ENCODE assay signal across 17 cellular contexts in genomic region chr3:40299130-40299720, GRCh38. TPM values are rescaled to one million over a fixed set of nuclear protein-coding genes. Genes with fewer than 3 reads are reported as not detected.
DNase-seq lines count a peak whose midpoint lies in the region; ATAC-seq, FAIRE-seq and TF ChIP-seq lines count a peak whose summit lies in the region.
"Had no signal": no experiment of that assay in that cellular context is flagged by ENCODE, and none has a peak within 500 bp of the region (broad histone marks: within the 10 kb centered on the region; RNA-seq: fewer than 3 reads in every experiment).

No MANE protein-coding gene starts in this region.

- peak overlapping the region; percentile 2 for H3K27ac Mint-ChIP-seq in central memory CD8-positive, alpha-beta T cell (ENCODE audit: low read depth)
- peak overlapping the region in 2 of 3 experiments; percentile 6 to 54 for H3K27ac Mint-ChIP-seq in nephron
- H3K27ac Mint-ChIP-seq: activated CD4-positive, alpha-beta T cell treated with anti-CD3 and anti-CD28 coated beads, Interleukin-2, amount 10 ng/mL, durations not matched to agents 24 days and 14 days; activated naive CD8-positive, alpha-beta T cell treated with anti-CD3 and anti-CD28 coated beads for 36 hours; activated T-helper 17 cell treated with anti-CD3 and anti-CD28 coated beads, Interleukin-2, amount 50 U/mL, for 72 hours; CD4-positive, alpha-beta T cell; stimulated activated naive CD8-positive, alpha-beta T cell treated with anti-CD3 and anti-CD28 coated beads, Interleukin-15, Interleukin-2, amounts not matched to agents 100 ng/mL and 50 ng/mL, for 24 hours had no signal

- H3K4me3 Mint-ChIP-seq in central memory CD8-positive, alpha-beta T cell, result no peak overlapping the region
- H3K4me3 Mint-ChIP-seq in nephron, result no peak overlapping the region
- H3K4me3 Mint-ChIP-seq: activated CD4-positive, alpha-beta T cell treated with anti-CD3 and anti-CD28 coated beads, Interleukin-2, amount 10 ng/mL, durations not matched to agents 24 days and 14 days; activated naive CD8-positive, alpha-beta T cell treated with anti-CD3 and anti-CD28 coated beads for 36 hours; activated T-helper 17 cell treated with anti-CD3 and anti-CD28 coated beads, Interleukin-2, amount 50 U/mL, for 72 hours; CD4-positive, alpha-beta T cell; stimulated activated naive CD8-positive, alpha-beta T cell treated with anti-CD3 and anti-CD28 coated beads, Interleukin-15, Interleukin-2, amounts not matched to agents 100 ng/mL and 50 ng/mL, for 24 hours had no signal

- no peaks in the 10 kb centered on the region for H3K4me1 Mint-ChIP-seq in central memory CD8-positive, alpha-beta T cell
- H3K4me1 Mint-ChIP-seq in nephron, result peaks cover 12% of the 10 kb centered on the region
- H3K4me1 Mint-ChIP-seq: activated CD4-positive, alpha-beta T cell treated with anti-CD3 and anti-CD28 coated beads, Interleukin-2, amount 10 ng/mL, durations not matched to agents 24 days and 14 days; activated naive CD8-positive, alpha-beta T cell treated with anti-CD3 and anti-CD28 coated beads for 36 hours; activated T-helper 17 cell treated with anti-CD3 and anti-CD28 coated beads, Interleukin-2, amount 50 U/mL, for 72 hours had no signal

- TF ChIP-seq CTCF in AG10803 (conservative IDR thresholded peaks at IDR 0.05; ENCODE audit: low read length), result no peak
- TF ChIP-seq CTCF in nephron (IDR thresholded peaks at IDR 0.05; ENCODE audit: unreplicated experiment in 3 of 3), result no peak
- no peak for TF ChIP-seq CTCF in GM10266 (IDR thresholded peaks at IDR 0.05; ENCODE audit: control insufficient read depth, insufficient read depth, low read depth, missing control alignments)

- no peak for TF ChIP-seq POLR2A in H54 (IDR thresholded peaks at IDR 0.05; ENCODE audit: low read depth, low read length)

- H3K9me3 Mint-ChIP-seq in central memory CD8-positive, alpha-beta T cell, result no peaks in the 10 kb centered on the region
- peaks cover 7% of the 10 kb centered on the region for H3K9me3 Mint-ChIP-seq in nephron
- H3K9me3 Mint-ChIP-seq: activated naive CD8-positive, alpha-beta T cell treated with anti-CD3 and anti-CD28 coated beads for 36 hours; activated T-helper 17 cell treated with anti-CD3 and anti-CD28 coated beads, Interleukin-2, amount 50 U/mL, for 72 hours; CD4-positive, alpha-beta T cell; stimulated activated naive CD8-positive, alpha-beta T cell treated with anti-CD3 and anti-CD28 coated beads, Interleukin-15, Interleukin-2, amounts not matched to agents 100 ng/mL and 50 ng/mL, for 24 hours had no signal

- no peak for ATAC-seq in central memory CD8-positive, alpha-beta T cell (replicated peaks; ENCODE audit: extremely low read depth, poor library complexity, severe bottlenecking)
- no peak for ATAC-seq in GM21390 (IDR thresholded peaks at IDR 0.05; ENCODE audit: unreplicated experiment)
- ATAC-seq: activated T-helper 17 cell treated with anti-CD3 and anti-CD28 coated beads, Interleukin-2, amount 50 U/mL, for 72 hours had no signal

- peak; percentile 23 for FAIRE-seq in H54 (lab: Jason Lieb, UNC)

- no peaks in the 10 kb centered on the region for H3K27me3 Mint-ChIP-seq in central memory CD8-positive, alpha-beta T cell
- H3K27me3 Mint-ChIP-seq in nephron (ENCODE audit: low read depth), result no peaks in the 10 kb centered on the region
- H3K27me3 Mint-ChIP-seq: activated CD4-positive, alpha-beta T cell treated with anti-CD3 and anti-CD28 coated beads, Interleukin-2, amount 10 ng/mL, durations not matched to agents 24 days and 14 days; activated naive CD8-positive, alpha-beta T cell treated with anti-CD3 and anti-CD28 coated beads for 36 hours; activated T-helper 17 cell treated with anti-CD3 and anti-CD28 coated beads, Interleukin-2, amount 50 U/mL, for 72 hours; CD4-positive, alpha-beta T cell; stimulated activated naive CD8-positive, alpha-beta T cell treated with anti-CD3 and anti-CD28 coated beads, Interleukin-15, Interleukin-2, amounts not matched to agents 100 ng/mL and 50 ng/mL, for 24 hours had no signal

- H3K36me3 Mint-ChIP-seq in central memory CD8-positive, alpha-beta T cell (ENCODE audit: insufficient read depth), result peaks cover 6% of the 10 kb centered on the region
- no peaks in the 10 kb centered on the region for H3K36me3 Mint-ChIP-seq in nephron (ENCODE audit: low read depth)

- no peak overlapping the region for H3K4me3 ChIP-seq in AG10803 (ENCODE audit: low read length)
- H3K4me3 ChIP-seq: thyroid gland had no signal

- DNase-seq in AG10803 (ENCODE audit: low read depth) (peak; percentile 9), H54 (ENCODE audit: insufficient read length, low spot score) (no peak), GM10266 (ENCODE audit: extremely low spot score) (no peak), dermis blood vessel endothelial cell (no peak), RPMI8226 (no peak)
- no peak for DNase-seq in central memory CD8-positive, alpha-beta T cell (ENCODE audit: low spot score in 2 of 2)
- DNase-seq: activated CD4-positive, alpha-beta T cell treated with anti-CD3 and anti-CD28 coated beads, Interleukin-2, amount 10 ng/mL, durations not matched to agents 24 days and 14 days; activated naive CD8-positive, alpha-beta T cell treated with anti-CD3 and anti-CD28 coated beads for 36 hours; CD4-positive, alpha-beta T cell; NCI-H1092 treated with DMSO at 0.1 percent for 48 hours; NCI-H2029; NCI-H774; thyroid gland had no signal

RNA-seq across cellular contexts. Expression of gene EIF1B, which starts 10.3 kb away (rescaled TPM):
- total RNA-seq in dermis blood vessel endothelial cell, result 19.3 and 19.7 TPM in 2 replicates
